Comparison of ENCODE assay signal across 13 cellular contexts in genomic region chr5:52998552-52999313, GRCh38. TPM values are rescaled to one million over a fixed set of nuclear protein-coding genes. Genes with fewer than 3 reads are reported as not detected.
A peak's percentile ranks its signal among the peaks of the same experiment; 100 is the strongest.
DNase-seq lines count a peak whose midpoint lies in the region; ATAC-seq lines count a peak whose summit lies in the region.
"Had no signal": no experiment of that assay in that cellular context is flagged by ENCODE, and none has a peak within 500 bp of the region (broad histone marks: within the 10 kb centered on the region; RNA-seq: fewer than 3 reads in every experiment).

No MANE protein-coding gene starts in this region.

- H3K4me3 Mint-ChIP-seq in activated naive CD4-positive, alpha-beta T cell treated with anti-CD3 and anti-CD28 coated beads for 36 hours, result no peak overlapping the region
- H3K4me3 Mint-ChIP-seq: activated CD8-positive, alpha-beta T cell treated with anti-CD3 and anti-CD28 coated beads for 36 hours; stimulated activated naive CD8-positive, alpha-beta T cell treated with anti-CD3 and anti-CD28 coated beads, Interleukin-15, amount 100 ng/mL, for 72 hours had no signal

- DNase-seq in activated naive CD4-positive, alpha-beta T cell treated with anti-CD3 and anti-CD28 coated beads for 36 hours, result no peak
- no peak for DNase-seq in activated naive CD4-positive, alpha-beta T cell treated with anti-CD3 and anti-CD28 coated beads, Interleukin-2, amount 50 U/mL, for 16 hours
- DNase-seq in amniotic epithelial cell (ENCODE audit: low read depth) (peak; percentile 28), NCI-H2227 treated with DMSO at 0.1 percent for 48 hours (lab: John Stamatoyannopoulos, UW) (no peak), NCI-H1436 treated with DMSO at 0.1 percent for 48 hours (lab: John Stamatoyannopoulos, UW) (no peak), islet precursor cell (no peak)
- DNase-seq: activated CD8-positive, alpha-beta T cell treated with anti-CD3 and anti-CD28 coated beads for 36 hours; activated effector memory CD4-positive, alpha-beta T cell treated with Interleukin-2 at 50 U/mL for 16 hours; NCI-H2107; SHP77 treated with DMSO at 0.1 percent for 48 hours; stimulated activated naive CD8-positive, alpha-beta T cell treated with anti-CD3 and anti-CD28 coated beads, Interleukin-15, amount 100 ng/mL, for 72 hours had no signal

- peaks cover 7% of the 10 kb centered on the region for H3K4me1 Mint-ChIP-seq in activated naive CD4-positive, alpha-beta T cell treated with anti-CD3 and anti-CD28 coated beads for 36 hours (ENCODE audit: low read depth)

- peak overlapping the region; percentile 8 for H3K27ac Mint-ChIP-seq in activated naive CD4-positive, alpha-beta T cell treated with anti-CD3 and anti-CD28 coated beads for 36 hours
- H3K27ac Mint-ChIP-seq: activated CD8-positive, alpha-beta T cell treated with anti-CD3 and anti-CD28 coated beads for 36 hours; stimulated activated naive CD8-positive, alpha-beta T cell treated with anti-CD3 and anti-CD28 coated beads, Interleukin-15, amount 100 ng/mL, for 72 hours had no signal

- no peaks in the 10 kb centered on the region for H3K27me3 Mint-ChIP-seq in activated naive CD4-positive, alpha-beta T cell treated with anti-CD3 and anti-CD28 coated beads for 36 hours (ENCODE audit: low read depth)
- H3K27me3 Mint-ChIP-seq: stimulated activated naive CD8-positive, alpha-beta T cell treated with anti-CD3 and anti-CD28 coated beads, Interleukin-15, amount 100 ng/mL, for 72 hours had no signal

- H3K36me3 Mint-ChIP-seq in activated naive CD4-positive, alpha-beta T cell treated with anti-CD3 and anti-CD28 coated beads for 36 hours (ENCODE audit: low read depth), result peaks cover 3% of the 10 kb centered on the region

- peaks cover 3% of the 10 kb centered on the region for H3K9me3 Mint-ChIP-seq in activated naive CD4-positive, alpha-beta T cell treated with anti-CD3 and anti-CD28 coated beads for 36 hours
- H3K9me3 Mint-ChIP-seq: activated CD8-positive, alpha-beta T cell treated with anti-CD3 and anti-CD28 coated beads for 36 hours; stimulated activated naive CD8-positive, alpha-beta T cell treated with anti-CD3 and anti-CD28 coated beads, Interleukin-15, amount 100 ng/mL, for 72 hours had no signal

- intact Hi-C loops in activated naive CD4-positive, alpha-beta T cell treated with anti-CD3 and anti-CD28 coated beads for 36 hours (cut with micrococcal nuclease), result no loop called here

- CTCF ChIA-PET in activated naive CD4-positive, alpha-beta T cell treated with anti-CD3 and anti-CD28 coated beads for 36 hours (lab: Charles Lee), result interaction anchor here (0.8 to 1.4 kb wide), 2 partner anchors 11 to 34 kb away, joined by 3 read pairs; no protein-coding TSS in a partner anchor

- H3K27ac ChIP-seq in temporal lobe (ENCODE audit: low read depth, low read length), result peak overlapping the region; percentile 91

- peak; percentile 44 for ATAC-seq in HG02678 (IDR thresholded peaks at IDR 0.05; ENCODE audit: unreplicated experiment)

RNA-seq across cellular contexts. Expression of gene ITGA2, which starts 9.6 kb away (rescaled TPM):
- 1 to 10 TPM; 2.0 to 2.1 TPM for total RNA-seq in activated naive CD4-positive, alpha-beta T cell treated with anti-CD3 and anti-CD28 coated beads for 36 hours
- 3.7 TPM for total RNA-seq in temporal lobe
